17 cellular contexts compared by ENCODE assay signal in genomic region chr17:44887971-44888955, GRCh38. TPM values are rescaled to one million over a fixed set of nuclear protein-coding genes. Genes with fewer than 3 reads are reported as not detected.
DNase-seq lines count a peak whose midpoint lies in the region; ATAC-seq and TF ChIP-seq lines count a peak whose summit lies in the region.
"Had no signal": no experiment of that assay in that cellular context is flagged by ENCODE, and none has a peak within 500 bp of the region (broad histone marks: within the 10 kb centered on the region; RNA-seq: fewer than 3 reads in every experiment).

No MANE protein-coding gene starts in this region.

- no peak for TF ChIP-seq CTCF in CD4-positive, alpha-beta T cell (IDR thresholded peaks at IDR 0.05)

- no peaks in the 10 kb centered on the region for H3K9me3 ChIP-seq in CD4-positive, alpha-beta T cell (ENCODE audit: control insufficient read depth, low read length)
- H3K9me3 ChIP-seq in naive thymus-derived CD4-positive, alpha-beta T cell (ENCODE audit: control insufficient read depth in 2 of 3, low read length in 3 of 3) = no peaks in the 10 kb centered on the region
- H3K9me3 ChIP-seq: BE2C, testis had no signal

- H3K27me3 ChIP-seq in CD4-positive, alpha-beta T cell (ENCODE audit: control insufficient read depth, insufficient read depth, low read length) = no peaks in the 10 kb centered on the region
- no peaks in the 10 kb centered on the region for H3K27me3 ChIP-seq in naive thymus-derived CD4-positive, alpha-beta T cell (ENCODE audit: control insufficient read depth in 2 of 2, insufficient read depth in 2 of 2, low read length in 2 of 2)
- H3K27me3 ChIP-seq: BE2C, testis had no signal

- H3K27ac ChIP-seq in CD4-positive, alpha-beta T cell (ENCODE audit: low read depth, low read length) = peak overlapping the region; percentile 23
- H3K27ac ChIP-seq in naive thymus-derived CD4-positive, alpha-beta T cell (ENCODE audit: low read depth, low read length) = peak overlapping the region; percentile 55
- H3K27ac ChIP-seq: testis had no signal

- H3K36me3 Mint-ChIP-seq in CD4-positive, alpha-beta T cell (ENCODE audit: low read depth) = peaks cover 51% of the 10 kb centered on the region
- peaks cover 5 to 32% (median 11%) of the 10 kb centered on the region in 5 donors for H3K36me3 Mint-ChIP-seq in naive thymus-derived CD4-positive, alpha-beta T cell

- CTCF ChIA-PET in CD4-positive, alpha-beta T cell (lab: Charles Lee) = interaction anchor here (1.0 kb wide), 1 partner anchor 9 kb away, joined by 3 read pairs; no protein-coding TSS in a partner anchor
- CTCF ChIA-PET in naive thymus-derived CD4-positive, alpha-beta T cell (lab: Charles Lee) = interaction anchor here (0.5 to 1.0 kb wide), 2 partner anchors 8 to 11 kb away, joined by 3 read pairs; partner anchors contain the start of gene EFTUD2

- H3K4me3 Mint-ChIP-seq in CD4-positive, alpha-beta T cell = no peak overlapping the region
- H3K4me3 Mint-ChIP-seq in naive thymus-derived CD4-positive, alpha-beta T cell = no peak overlapping the region
- H3K4me3 Mint-ChIP-seq: HFFc6, IgD-negative memory B cell had no signal

- peaks cover 26 to 27% of the 10 kb centered on the region in 2 donors for H3K4me1 ChIP-seq in naive thymus-derived CD4-positive, alpha-beta T cell (ENCODE audit: control insufficient read depth in 2 of 2, insufficient read depth in 2 of 2, low read length in 2 of 2)

- H3K27ac Mint-ChIP-seq in CD4-positive, alpha-beta T cell = no peak overlapping the region
- no peak overlapping the region for H3K27ac Mint-ChIP-seq in naive thymus-derived CD4-positive, alpha-beta T cell
- H3K27ac Mint-ChIP-seq: HFFc6, IgD-negative memory B cell had no signal

- peak overlapping the region; percentile 25 for H3K4me3 ChIP-seq in Jurkat, Clone E6-1 (ENCODE audit: low read length)
- H3K4me3 ChIP-seq in naive thymus-derived CD4-positive, alpha-beta T cell (ENCODE audit: low read length) = peak overlapping the region; percentile 5
- H3K4me3 ChIP-seq: testis had no signal

- intact Hi-C loops in CD4-positive, alpha-beta T cell (cut with DNase I, micrococcal nuclease) = no loop called here
- intact Hi-C loops in naive thymus-derived CD4-positive, alpha-beta T cell (cut with micrococcal nuclease) = no loop called here

- no peaks in the 10 kb centered on the region for H3K9me3 Mint-ChIP-seq in CD4-positive, alpha-beta T cell
- H3K9me3 Mint-ChIP-seq in naive thymus-derived CD4-positive, alpha-beta T cell = no peaks in the 10 kb centered on the region
- H3K9me3 Mint-ChIP-seq: HFFc6, IgD-negative memory B cell had no signal

- POLR2A ChIA-PET in CD4-positive, alpha-beta T cell (lab: Charles Lee) = interaction anchor here (1.1 kb wide), 1 partner anchor 11 kb away, joined by 4 read pairs; the partner anchor contains the start of gene EFTUD2
- POLR2A ChIA-PET in naive thymus-derived CD4-positive, alpha-beta T cell (lab: Charles Lee) = no interaction called here

- ATAC-seq in CD4-positive, alpha-beta T cell (ENCODE audit: poor library complexity) = peak; percentile 73
- ATAC-seq in naive thymus-derived CD4-positive, alpha-beta T cell = peak; percentile 82
- no peak for ATAC-seq in GM21515 (IDR thresholded peaks at IDR 0.05; ENCODE audit: unreplicated experiment)
- ATAC-seq in GM18520 (IDR thresholded peaks at IDR 0.05; ENCODE audit: unreplicated experiment) = no peak

- peaks cover 7% of the 10 kb centered on the region for H3K4me1 Mint-ChIP-seq in CD4-positive, alpha-beta T cell (ENCODE audit: low read depth)
- H3K4me1 Mint-ChIP-seq in naive thymus-derived CD4-positive, alpha-beta T cell = peaks cover 0 to 18% (median 11%) of the 10 kb centered on the region in 7 donors

- peak in 1 of 10 experiments; percentile 3 for DNase-seq in CD4-positive, alpha-beta T cell
- DNase-seq in Jurkat, Clone E6-1 (ENCODE audit: low read depth, low spot score) = peak; percentile 70
- DNase-seq in SKM-1 treated with dmso at 0.1 percent for 144 hours (lab: John Stamatoyannopoulos, UW; ENCODE audit: unreplicated experiment) (peak; percentile 60), cortex of kidney (lab: John Stamatoyannopoulos, UW) (no peak)
- peak in 6 of 9 donors; percentile 16 to 48 (median 40) for DNase-seq in naive thymus-derived CD4-positive, alpha-beta T cell
- DNase-seq: activated CD4-positive, alpha-beta T cell treated with anti-CD3 and anti-CD28 coated beads for 4 hours; anterior cingulate cortex; BE2C; HFFc6; midbrain; NCI-H2171; occipital lobe; right cardiac atrium; testis had no signal

- peaks cover 15 to 57% (median 21%) of the 10 kb centered on the region in 3 experiments for H3K36me3 ChIP-seq in naive thymus-derived CD4-positive, alpha-beta T cell (ENCODE audit: control insufficient read depth in 2 of 3, insufficient read depth in 3 of 3, low read length in 3 of 3)

- no peaks in the 10 kb centered on the region for H3K27me3 Mint-ChIP-seq in CD4-positive, alpha-beta T cell
- no peaks in the 10 kb centered on the region for H3K27me3 Mint-ChIP-seq in naive thymus-derived CD4-positive, alpha-beta T cell
- H3K27me3 Mint-ChIP-seq: IgD-negative memory B cell had no signal

RNA-seq across cellular contexts. Expression of gene EFTUD2, which starts 11.0 kb away (rescaled TPM):
- 100 to 1,000 TPM; 105 to 112 TPM for total RNA-seq in CD4-positive, alpha-beta T cell
- polyA plus RNA-seq in Jurkat, Clone E6-1 (2012; ENCODE audit: insufficient read depth, insufficient read length) = 155 TPM
- 100 to 1,000 TPM in 4 of 5 experiments, 10 to 100 TPM in 1; 94.3 to 157 (median 120) TPM for total RNA-seq in naive thymus-derived CD4-positive, alpha-beta T cell
- 10 to 100 TPM; 53.1 to 68.2 TPM for polyA plus RNA-seq in naive thymus-derived CD4-positive, alpha-beta T cell

RNA-seq across cellular contexts. Expression of gene GFAP, which starts 27.0 kb away (rescaled TPM):
- not detected for total RNA-seq in CD4-positive, alpha-beta T cell
- not detected for polyA plus RNA-seq in Jurkat, Clone E6-1 (2012; ENCODE audit: insufficient read depth, insufficient read length)
- not detected for total RNA-seq in naive thymus-derived CD4-positive, alpha-beta T cell
- polyA plus RNA-seq in naive thymus-derived CD4-positive, alpha-beta T cell = under 1 TPM in 1 of 2 donors, not detected in 1; 0.16 TPM
- total RNA-seq: HFFc6 had no signal

RNA-seq across cellular contexts. Expression of gene HIGD1B, which starts 40.6 kb away (rescaled TPM):
- total RNA-seq in CD4-positive, alpha-beta T cell = not detected
- polyA plus RNA-seq in Jurkat, Clone E6-1 (2012; ENCODE audit: insufficient read depth, insufficient read length) = not detected
- not detected for total RNA-seq in naive thymus-derived CD4-positive, alpha-beta T cell
- not detected for polyA plus RNA-seq in naive thymus-derived CD4-positive, alpha-beta T cell
- total RNA-seq: HFFc6 had no signal
- polyA plus RNA-seq: IgD-negative memory B cell had no signal

RNA-seq across cellular contexts. Expression of gene GJC1, which starts 58.2 kb away (rescaled TPM):
- not detected for total RNA-seq in CD4-positive, alpha-beta T cell
- 17.2 TPM for polyA plus RNA-seq in Jurkat, Clone E6-1 (2012; ENCODE audit: insufficient read depth, insufficient read length)
- 1 to 10 TPM in 1 of 5 experiments, under 1 TPM in 1, not detected in 3; 0.20 to 1.4 TPM for total RNA-seq in naive thymus-derived CD4-positive, alpha-beta T cell
- polyA plus RNA-seq in naive thymus-derived CD4-positive, alpha-beta T cell = not detected

RNA-seq across cellular contexts. Expression of gene KIF18B, which starts 59.3 kb away (rescaled TPM):
- under 1 TPM; 0.05 to 0.08 TPM for total RNA-seq in CD4-positive, alpha-beta T cell
- 41.5 TPM for polyA plus RNA-seq in Jurkat, Clone E6-1 (2012; ENCODE audit: insufficient read depth, insufficient read length)
- total RNA-seq in naive thymus-derived CD4-positive, alpha-beta T cell = 10 to 100 TPM in 1 of 5 experiments, under 1 TPM in 1, not detected in 3; 0.17 to 57.2 TPM
- polyA plus RNA-seq in naive thymus-derived CD4-positive, alpha-beta T cell = not detected
- polyA plus RNA-seq: IgD-negative memory B cell had no signal

Comparison
In these comparisons a context has a peak if more than half of its experiments do, and no peak if none do; other contexts are left out.
1. ATAC-seq: peak in CD4-positive, alpha-beta T cell (single experiment) and naive thymus-derived CD4-positive, alpha-beta T cell (single experiment); none in GM21515 (single experiment) and GM18520 (single experiment).